Comparison of ENCODE assay signal across 18 cellular contexts in genomic region chr18:36114738-36115137, GRCh38. TPM values are rescaled to one million over a fixed set of nuclear protein-coding genes. Genes with fewer than 3 reads are reported as not detected.
A peak's percentile ranks its signal among the peaks of the same experiment; 100 is the strongest.
DNase-seq lines count a peak whose midpoint lies in the region; FAIRE-seq and TF ChIP-seq lines count a peak whose summit lies in the region.
"Had no signal": no experiment of that assay in that cellular context is flagged by ENCODE, and none has a peak within 500 bp of the region (broad histone marks: within the 10 kb centered on the region; RNA-seq: fewer than 3 reads in every experiment).

No MANE protein-coding gene starts in this region.

- DNase-seq in frontal cortex (ENCODE audit: low spot score in 2 of 2) (no peak), NCI-H1105 (lab: John Stamatoyannopoulos, UW) (no peak), medulla oblongata (ENCODE audit: extremely low spot score) (no peak), RCC 7860 (ENCODE audit: low spot score) (no peak)
- DNase-seq: AML-193; Caco-2; Calu3; CD4-positive, alpha-beta T cell; CD8-positive, alpha-beta T cell; DMS79 treated with DMSO at 0.1 percent for 48 hours; GF-D8 had no signal

- TF ChIP-seq CTCF in 22Rv1 (IDR thresholded peaks at IDR 0.05) (no peak), VCaP (conservative IDR thresholded peaks at IDR 0.05) (no peak)

- H3K27ac ChIP-seq in 22Rv1 (peak overlapping the region; percentile 31), VCaP (peak overlapping the region; percentile 49)
- H3K27ac ChIP-seq: A549; BLaER1 treated with 17β-estradiol and CSF1 and Interleukin-3, amounts not matched to agents 10 nM and 100 nM had no signal

- FAIRE-seq in frontal cortex (lab: Jason Lieb, UNC) = peak; percentile 19
- FAIRE-seq in RCC 7860 (lab: Jason Lieb, UNC) = no peak
- FAIRE-seq: A549, G401.6, GM12891, GM19239 had no signal

RNA-seq across cellular contexts. Expression of gene SLC39A6, which starts 14.4 kb away (rescaled TPM):
- 231 TPM for total RNA-seq in frontal cortex

RNA-seq across cellular contexts. Expression of gene ELP2, which starts 15.0 kb away (rescaled TPM):
- 143 TPM for total RNA-seq in frontal cortex

RNA-seq across cellular contexts. Expression of gene RPRD1A, which starts 47.4 kb away (rescaled TPM):
- 143 TPM for total RNA-seq in frontal cortex
